In the genomic region with DNA sequence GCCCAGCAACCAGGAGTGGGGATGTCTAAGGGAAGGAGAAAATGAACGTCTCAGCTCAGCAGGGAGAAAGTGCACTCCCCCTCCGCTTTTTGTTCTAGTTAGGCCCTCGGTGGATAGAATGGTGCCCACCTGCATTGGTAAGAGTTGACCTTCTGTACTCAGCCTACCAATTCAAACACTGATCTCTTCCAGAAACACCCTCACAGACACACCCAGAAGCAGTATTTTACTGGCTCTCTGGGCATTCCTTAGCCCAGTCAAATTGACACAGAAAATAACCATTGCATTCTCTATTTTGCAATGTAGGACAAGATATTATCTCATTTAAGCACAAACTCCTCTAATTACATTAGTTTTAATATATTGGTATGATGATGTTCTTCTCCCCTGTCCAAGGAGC, we compare ENCODE assay signal across 25 cellular contexts.
"Had no signal": no experiment of that assay in that cellular context is flagged by ENCODE, and none has a peak within 500 bp of the region (broad histone marks: within the 10 kb centered on the region; RNA-seq: fewer than 3 reads in every experiment).

No MANE protein-coding gene starts in this region.

- H3K9me3 Mint-ChIP-seq: natural killer cell treated with Interleukin-12 subunit alpha and Interleukin-12 subunit beta and Interleukin-15 and Interleukin-18, amount 100 ng/mL, for 72 hours; stimulated activated naive B cell treated with anti-CD40 and anti-IgM and Interleukin-4, amounts not matched to agents 10 μg/mL and 1 μg/mL and 100 μg/mL, for 72 hours; type B pancreatic cell had no signal

- H3K4me3 ChIP-seq: left lung, lower lobe of right lung, ovary, skin epidermis, stomach, testis, tibial artery, uterus had no signal

- H3K27ac Mint-ChIP-seq: naive thymus-derived CD4-positive, alpha-beta T cell; natural killer cell treated with Interleukin-12 subunit alpha and Interleukin-12 subunit beta and Interleukin-15 and Interleukin-18, amount 100 ng/mL, for 72 hours; progenitor cell of endocrine pancreas; stimulated activated naive B cell treated with anti-CD40 and anti-IgM and Interleukin-4, amounts not matched to agents 10 μg/mL and 1 μg/mL and 100 μg/mL, for 72 hours; type B pancreatic cell had no signal

- H3K36me3 ChIP-seq: left lung, lower lobe of right lung, ovary, stomach, tibial artery, uterus had no signal

- H3K27ac ChIP-seq: left lung, lower lobe of right lung, ovary, skin epidermis, stomach, testis, tibial artery, uterus had no signal

- H3K36me3 Mint-ChIP-seq: naive thymus-derived CD4-positive, alpha-beta T cell; natural killer cell treated with Interleukin-12 subunit alpha and Interleukin-12 subunit beta and Interleukin-15 and Interleukin-18, amount 100 ng/mL, for 72 hours; stimulated activated naive B cell treated with anti-CD40 and anti-IgM and Interleukin-4, amounts not matched to agents 10 μg/mL and 1 μg/mL and 100 μg/mL, for 72 hours; type B pancreatic cell had no signal

- H3K9me3 ChIP-seq: left lung, lower lobe of right lung, ovary, stomach, testis, tibial artery, uterus had no signal

- H3K27me3 ChIP-seq: ovary, testis, uterus had no signal

- H3K4me1 ChIP-seq: left lung, lower lobe of right lung, testis, tibial artery, uterus had no signal

- H3K4me3 Mint-ChIP-seq: naive thymus-derived CD4-positive, alpha-beta T cell; natural killer cell treated with Interleukin-12 subunit alpha and Interleukin-12 subunit beta and Interleukin-15 and Interleukin-18, amount 100 ng/mL, for 72 hours; stimulated activated naive B cell treated with anti-CD40 and anti-IgM and Interleukin-4, amounts not matched to agents 10 μg/mL and 1 μg/mL and 100 μg/mL, for 72 hours; type B pancreatic cell had no signal

- ATAC-seq: left lung; lower lobe of right lung; naive thymus-derived CD4-positive, alpha-beta T cell; natural killer cell treated with Interleukin-12 subunit alpha and Interleukin-12 subunit beta and Interleukin-15 and Interleukin-18, amount 100 ng/mL, for 72 hours; right cardiac atrium; sciatic nerve; stimulated activated naive B cell treated with anti-CD40 and anti-IgM and Interleukin-4, amounts not matched to agents 10 μg/mL and 1 μg/mL and 100 μg/mL, for 72 hours; stimulated activated naive CD8-positive, alpha-beta T cell treated with anti-CD3 and anti-CD28 coated beads, Interleukin-15, Interleukin-2, amounts not matched to agents 100 U/mL and 50 U/mL, for 24 hours had no signal

- DNase-seq: hippocampal formation; kidney glomerular epithelial cell; left cardiac atrium; left lung; lower lobe of right lung; mammary epithelial cell; mesenchymal stem cell; naive thymus-derived CD4-positive, alpha-beta T cell; ovary; right cardiac atrium; stimulated activated CD4-positive, alpha-beta T cell treated with anti-CD3 and anti-CD28 coated beads, Interleukin-12 subunit alpha, Interleukin-12 subunit beta, amount 100 ng/mL, for 4 hours; stimulated activated CD4-positive, alpha-beta T cell treated with anti-CD3 and anti-CD28 coated beads, Interleukin-15, amount 100 ng/mL, for 24 hours; stimulated activated CD4-positive, alpha-beta T cell treated with anti-CD3 and anti-CD28 coated beads, Interleukin-2, amount 100 ng/mL, for 24 hours; stimulated activated CD4-positive, alpha-beta T cell treated with anti-CD3 and anti-CD28 coated beads, Interleukin-4, amount 100 ng/mL, for 1 hour; stimulated activated naive B cell treated with anti-CD40 and anti-IgM and Interleukin-4, amounts not matched to agents 10 μg/mL and 1 μg/mL and 100 μg/mL, for 72 hours; stimulated activated naive CD8-positive, alpha-beta T cell treated with anti-CD3 and anti-CD28 coated beads, Interleukin-15, Interleukin-2, amounts not matched to agents 100 U/mL and 50 U/mL, for 24 hours; stomach; testis; tibial artery; uterus had no signal
